In the genomic region with DNA sequence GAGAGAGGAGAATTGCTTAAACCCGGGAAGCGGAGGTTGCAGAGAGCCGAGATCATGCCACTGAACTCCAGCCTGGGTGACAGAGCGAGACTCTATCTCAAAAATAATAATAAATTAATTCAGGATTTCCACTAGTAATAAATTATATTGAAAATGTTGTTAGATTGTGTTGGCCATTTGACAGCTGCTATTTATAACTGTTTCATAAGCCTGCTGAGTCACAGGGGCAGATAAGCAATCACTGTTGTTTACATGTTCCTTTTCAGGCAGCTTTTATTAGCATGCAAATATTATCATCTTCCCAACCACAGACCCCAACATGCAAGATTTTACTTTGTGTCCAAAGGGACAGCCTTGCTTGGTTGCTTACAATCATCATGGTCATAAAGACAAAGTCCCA, we compare ENCODE assay signal across 1 cellular context.
TF ChIP-seq lines count a peak whose summit lies in the region.

No MANE protein-coding gene starts in this region.

TF ChIP-seq in K562, 482 proteins besides CTCF, POLR2A, EP300 and RAD21 (continued from another document):
- TF ChIP-seq, protein P1, sequence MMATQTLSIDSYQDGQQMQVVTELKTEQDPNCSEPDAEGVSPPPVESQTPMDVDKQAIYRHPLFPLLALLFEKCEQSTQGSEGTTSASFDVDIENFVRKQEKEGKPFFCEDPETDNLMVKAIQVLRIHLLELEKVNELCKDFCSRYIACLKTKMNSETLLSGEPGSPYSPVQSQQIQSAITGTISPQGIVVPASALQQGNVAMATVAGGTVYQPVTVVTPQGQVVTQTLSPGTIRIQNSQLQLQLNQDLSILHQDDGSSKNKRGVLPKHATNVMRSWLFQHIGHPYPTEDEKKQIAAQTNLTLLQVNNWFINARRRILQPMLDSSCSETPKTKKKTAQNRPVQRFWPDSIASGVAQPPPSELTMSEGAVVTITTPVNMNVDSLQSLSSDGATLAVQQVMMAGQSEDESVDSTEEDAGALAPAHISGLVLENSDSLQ (IDR thresholded peaks at IDR 0.05) = peak; percentile 78
- no peak for TF ChIP-seq CEBPG (CRISPR knock-in tag; IDR thresholded peaks at IDR 0.05)
- peak in 1 of 2 experiments; percentile 48; a peak in 1 of 4 replicates for TF ChIP-seq CEBPG (tag; conservative IDR thresholded peaks at IDR 0.05 in 1 of 2, IDR thresholded peaks at IDR 0.05 in 1 of 2)
- no peak for TF ChIP-seq ZNF316 (IDR thresholded peaks at IDR 0.05)
- no peak for TF ChIP-seq ZFP30 (CRISPR knock-in tag; IDR thresholded peaks at IDR 0.05; ENCODE audit: borderline replicate concordance)
- TF ChIP-seq FOXK2 (conservative IDR thresholded peaks at IDR 0.05 in 1 of 2, IDR thresholded peaks at IDR 0.05 in 1 of 2; ENCODE audit: low read depth in 2 of 2) = peak; percentile 78 to 84
- TF ChIP-seq NR2C2 (CRISPR knock-in tag; IDR thresholded peaks at IDR 0.05) = no peak
- TF ChIP-seq NR2C2 (tag; IDR thresholded peaks at IDR 0.05) = no peak
- TF ChIP-seq SMARCE1 (IDR thresholded peaks at IDR 0.05) = peak; percentile 77; the same call in 1 of the 2 replicates
- TF ChIP-seq FOXJ3 (CRISPR knock-in tag; IDR thresholded peaks at IDR 0.05) = no peak
- TF ChIP-seq RCOR1 (IDR thresholded peaks at IDR 0.05; ENCODE audit: borderline replicate concordance in 1 of 2, low read depth in 2 of 2, low read length in 2 of 2) = 0 out of 4 replicates have a peak, but pooled peaks of 1 of the 2 experiments have one; percentile 22
- no peak for TF ChIP-seq GATA2 (CRISPR knock-in tag; IDR thresholded peaks at IDR 0.05)
- TF ChIP-seq, protein P2, sequence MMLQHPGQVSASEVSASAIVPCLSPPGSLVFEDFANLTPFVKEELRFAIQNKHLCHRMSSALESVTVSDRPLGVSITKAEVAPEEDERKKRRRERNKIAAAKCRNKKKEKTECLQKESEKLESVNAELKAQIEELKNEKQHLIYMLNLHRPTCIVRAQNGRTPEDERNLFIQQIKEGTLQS (IDR thresholded peaks at IDR 0.05) = peak; percentile 81
- TF ChIP-seq, protein P2 (CRISPR knock-in tag; conservative IDR thresholded peaks at IDR 0.05) = no peak
- peak; percentile 62 for TF ChIP-seq MAFG (tag; conservative IDR thresholded peaks at IDR 0.05)
- no peak for TF ChIP-seq HCFC1 (IDR thresholded peaks at IDR 0.05; ENCODE audit: low read depth, low read length)
- no peak for TF ChIP-seq ZNF75A (CRISPR knock-in tag; IDR thresholded peaks at IDR 0.05)
- TF ChIP-seq TRIM24 (IDR thresholded peaks at IDR 0.05) = peak; percentile 80 to 90
- peak; percentile 60; the same call in 1 of the 2 replicates for TF ChIP-seq MAFK (IDR thresholded peaks at IDR 0.05; ENCODE audit: low read length)
- TF ChIP-seq, protein P3, sequence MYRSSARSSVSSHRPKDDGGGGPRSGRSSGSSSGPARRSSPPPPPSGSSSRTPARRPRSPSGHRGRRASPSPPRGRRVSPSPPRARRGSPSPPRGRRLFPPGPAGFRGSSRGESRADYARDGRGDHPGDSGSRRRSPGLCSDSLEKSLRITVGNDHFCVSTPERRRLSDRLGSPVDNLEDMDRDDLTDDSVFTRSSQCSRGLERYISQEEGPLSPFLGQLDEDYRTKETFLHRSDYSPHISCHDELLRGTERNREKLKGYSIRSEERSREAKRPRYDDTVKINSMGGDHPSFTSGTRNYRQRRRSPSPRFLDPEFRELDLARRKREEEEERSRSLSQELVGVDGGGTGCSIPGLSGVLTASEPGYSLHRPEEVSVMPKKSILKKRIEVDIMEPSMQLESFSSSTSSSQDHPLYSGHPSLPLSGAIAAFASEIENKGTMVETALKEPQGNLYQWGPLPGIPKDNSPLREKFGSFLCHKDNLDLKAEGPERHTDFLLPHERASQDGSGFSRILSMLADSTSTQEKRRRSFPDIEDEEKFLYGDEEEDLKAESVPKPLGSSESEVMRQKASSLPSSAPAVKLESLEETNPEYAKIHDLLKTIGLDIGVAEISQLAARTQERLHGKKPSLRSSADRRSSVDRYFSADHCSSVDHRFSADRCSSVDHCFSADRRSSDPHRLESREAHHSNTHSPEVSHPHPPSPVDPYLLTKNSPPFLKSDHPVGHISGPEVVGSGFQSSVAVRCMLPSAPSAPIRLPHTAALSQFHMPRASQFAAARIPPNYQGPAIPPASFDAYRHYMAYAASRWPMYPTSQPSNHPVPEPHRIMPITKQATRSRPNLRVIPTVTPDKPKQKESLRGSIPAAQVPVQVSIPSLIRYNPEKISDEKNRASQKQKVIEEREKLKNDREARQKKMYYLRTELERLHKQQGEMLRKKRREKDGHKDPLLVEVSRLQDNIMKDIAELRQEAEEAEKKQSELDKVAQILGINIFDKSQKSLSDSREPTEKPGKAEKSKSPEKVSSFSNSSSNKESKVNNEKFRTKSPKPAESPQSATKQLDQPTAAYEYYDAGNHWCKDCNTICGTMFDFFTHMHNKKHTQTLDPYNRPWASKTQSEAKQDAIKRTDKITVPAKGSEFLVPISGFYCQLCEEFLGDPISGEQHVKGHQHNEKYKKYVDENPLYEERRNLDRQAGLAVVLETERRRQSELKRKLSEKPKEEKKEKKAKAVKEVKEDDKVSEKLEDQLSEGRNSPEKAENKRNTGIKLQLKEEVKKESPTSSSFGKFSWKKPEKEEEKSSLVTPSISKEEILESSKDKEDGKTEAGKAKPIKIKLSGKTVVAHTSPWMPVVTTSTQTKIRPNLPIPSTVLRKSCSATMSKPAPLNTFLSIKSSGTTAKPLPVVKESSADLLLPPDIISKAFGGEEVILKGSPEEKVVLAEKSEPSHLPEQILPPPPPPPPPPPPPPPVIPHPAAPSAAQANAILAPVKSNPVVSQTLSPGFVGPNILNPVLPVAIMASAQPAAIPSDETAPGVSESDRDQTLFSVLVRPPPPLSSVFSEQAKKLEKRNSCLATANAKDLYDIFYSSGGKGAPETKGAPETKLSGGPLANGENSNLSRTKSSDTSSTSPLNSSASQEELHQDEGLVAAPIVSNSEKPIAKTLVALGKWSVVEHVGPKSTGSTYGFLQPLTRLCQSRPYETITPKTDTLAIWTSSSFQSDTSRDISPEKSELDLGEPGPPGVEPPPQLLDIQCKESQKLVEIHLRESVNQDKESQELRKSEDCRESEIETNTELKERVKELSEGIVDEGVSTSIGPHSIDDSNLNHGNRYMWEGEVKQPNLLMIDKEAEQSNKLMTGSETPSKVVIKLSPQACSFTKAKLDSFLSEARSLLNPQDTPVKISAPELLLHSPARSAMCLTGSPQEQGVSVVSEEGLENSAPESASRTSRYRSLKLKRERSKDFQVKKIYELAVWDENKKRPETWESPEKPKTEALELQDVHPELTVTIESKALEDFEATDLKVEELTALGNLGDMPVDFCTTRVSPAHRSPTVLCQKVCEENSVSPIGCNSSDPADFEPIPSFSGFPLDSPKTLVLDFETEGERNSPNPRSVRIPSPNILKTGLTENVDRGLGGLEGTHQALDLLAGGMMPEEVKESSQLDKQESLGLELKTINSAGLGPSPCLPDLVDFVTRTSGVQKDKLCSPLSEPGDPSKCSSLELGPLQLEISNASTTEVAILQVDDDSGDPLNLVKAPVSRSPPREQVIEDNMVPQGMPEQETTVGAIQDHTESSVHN (IDR thresholded peaks at IDR 0.05; ENCODE audit: borderline replicate concordance in 1 of 2, low read depth in 1 of 2) = peak in 1 of 2 experiments; percentile 43; a peak in 1 of 4 replicates
- TF ChIP-seq PURB (CRISPR knock-in tag; IDR thresholded peaks at IDR 0.05; ENCODE audit: low read depth) = no peak
- TF ChIP-seq JUND (IDR thresholded peaks at IDR 0.05; ENCODE audit: borderline replicate concordance, low read depth, low read length) = peak; percentile 65; the same call in 1 of the 2 replicates
- TF ChIP-seq JUND (tag; IDR thresholded peaks at IDR 0.05; ENCODE audit: borderline replicate concordance, low read depth, low read length) = peak; percentile 82
- no peak for TF ChIP-seq PML (IDR thresholded peaks at IDR 0.05; ENCODE audit: low read length)
- TF ChIP-seq PPARD (CRISPR knock-in tag; IDR thresholded peaks at IDR 0.05) = no peak
- TF ChIP-seq ARID1B (IDR thresholded peaks at IDR 0.05) = peak; percentile 69
- no peak for TF ChIP-seq SMC3 (conservative IDR thresholded peaks at IDR 0.05; ENCODE audit: insufficient read depth, low read depth, low read length)
- TF ChIP-seq, protein P4, sequence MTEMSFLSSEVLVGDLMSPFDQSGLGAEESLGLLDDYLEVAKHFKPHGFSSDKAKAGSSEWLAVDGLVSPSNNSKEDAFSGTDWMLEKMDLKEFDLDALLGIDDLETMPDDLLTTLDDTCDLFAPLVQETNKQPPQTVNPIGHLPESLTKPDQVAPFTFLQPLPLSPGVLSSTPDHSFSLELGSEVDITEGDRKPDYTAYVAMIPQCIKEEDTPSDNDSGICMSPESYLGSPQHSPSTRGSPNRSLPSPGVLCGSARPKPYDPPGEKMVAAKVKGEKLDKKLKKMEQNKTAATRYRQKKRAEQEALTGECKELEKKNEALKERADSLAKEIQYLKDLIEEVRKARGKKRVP (CRISPR knock-in tag; IDR thresholded peaks at IDR 0.05) = no peak
- peak; percentile 61; the same call in 1 of the 2 replicates for TF ChIP-seq MAFF (IDR thresholded peaks at IDR 0.05; ENCODE audit: low read length)
- no peak for TF ChIP-seq ZNF24 (IDR thresholded peaks at IDR 0.05)
- TF ChIP-seq FOXM1 (IDR thresholded peaks at IDR 0.05; ENCODE audit: low read depth) = no peak
- no peak for TF ChIP-seq FOXM1 (CRISPR knock-in tag; IDR thresholded peaks at IDR 0.05; ENCODE audit: low read depth)
- TF ChIP-seq, protein P5, sequence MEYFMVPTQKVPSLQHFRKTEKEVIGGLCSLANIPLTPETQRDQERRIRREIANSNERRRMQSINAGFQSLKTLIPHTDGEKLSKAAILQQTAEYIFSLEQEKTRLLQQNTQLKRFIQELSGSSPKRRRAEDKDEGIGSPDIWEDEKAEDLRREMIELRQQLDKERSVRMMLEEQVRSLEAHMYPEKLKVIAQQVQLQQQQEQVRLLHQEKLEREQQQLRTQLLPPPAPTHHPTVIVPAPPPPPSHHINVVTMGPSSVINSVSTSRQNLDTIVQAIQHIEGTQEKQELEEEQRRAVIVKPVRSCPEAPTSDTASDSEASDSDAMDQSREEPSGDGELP (CRISPR knock-in tag; IDR thresholded peaks at IDR 0.05; ENCODE audit: borderline replicate concordance) = no peak
- TF ChIP-seq, protein P6, sequence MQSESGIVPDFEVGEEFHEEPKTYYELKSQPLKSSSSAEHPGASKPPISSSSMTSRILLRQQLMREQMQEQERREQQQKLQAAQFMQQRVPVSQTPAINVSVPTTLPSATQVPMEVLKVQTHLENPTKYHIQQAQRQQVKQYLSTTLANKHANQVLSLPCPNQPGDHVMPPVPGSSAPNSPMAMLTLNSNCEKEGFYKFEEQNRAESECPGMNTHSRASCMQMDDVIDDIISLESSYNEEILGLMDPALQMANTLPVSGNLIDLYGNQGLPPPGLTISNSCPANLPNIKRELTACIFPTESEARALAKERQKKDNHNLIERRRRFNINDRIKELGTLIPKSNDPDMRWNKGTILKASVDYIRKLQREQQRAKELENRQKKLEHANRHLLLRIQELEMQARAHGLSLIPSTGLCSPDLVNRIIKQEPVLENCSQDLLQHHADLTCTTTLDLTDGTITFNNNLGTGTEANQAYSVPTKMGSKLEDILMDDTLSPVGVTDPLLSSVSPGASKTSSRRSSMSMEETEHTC (IDR thresholded peaks at IDR 0.05) = no peak
- no peak for TF ChIP-seq CHD2 (IDR thresholded peaks at IDR 0.05; ENCODE audit: low read depth, low read length)
- TF ChIP-seq RBFOX2 (IDR thresholded peaks at IDR 0.05; ENCODE audit: low read depth, low read length) = no peak
- TF ChIP-seq MEF2D (tag; conservative IDR thresholded peaks at IDR 0.05; ENCODE audit: low read depth) = peak; percentile 96
- TF ChIP-seq JUN (IDR thresholded peaks at IDR 0.05; ENCODE audit: borderline replicate concordance, low read depth, low read length) = peak; percentile 63; the same call in 1 of the 2 replicates
- TF ChIP-seq JUN (CRISPR knock-in tag; IDR thresholded peaks at IDR 0.05; ENCODE audit: borderline replicate concordance) = no peak
- no peak for TF ChIP-seq GATAD2A (IDR thresholded peaks at IDR 0.05)
- TF ChIP-seq MEF2A (IDR thresholded peaks at IDR 0.05; ENCODE audit: control insufficient read depth, low read depth, low read length) = peak; percentile 71
- no peak for TF ChIP-seq FUS (optimal IDR thresholded peaks at IDR 0.05; ENCODE audit: low read depth, low read length)
- TF ChIP-seq SOX6 (IDR thresholded peaks at IDR 0.05) = peak; percentile 56; the same call in 1 of the 2 replicates
- TF ChIP-seq MEIS2 (IDR thresholded peaks at IDR 0.05; ENCODE audit: partially characterized antibody) = peak; percentile 88
- peak; percentile 88 for TF ChIP-seq NFE2 (IDR thresholded peaks at IDR 0.05; ENCODE audit: low read depth)
- TF ChIP-seq, protein P7, sequence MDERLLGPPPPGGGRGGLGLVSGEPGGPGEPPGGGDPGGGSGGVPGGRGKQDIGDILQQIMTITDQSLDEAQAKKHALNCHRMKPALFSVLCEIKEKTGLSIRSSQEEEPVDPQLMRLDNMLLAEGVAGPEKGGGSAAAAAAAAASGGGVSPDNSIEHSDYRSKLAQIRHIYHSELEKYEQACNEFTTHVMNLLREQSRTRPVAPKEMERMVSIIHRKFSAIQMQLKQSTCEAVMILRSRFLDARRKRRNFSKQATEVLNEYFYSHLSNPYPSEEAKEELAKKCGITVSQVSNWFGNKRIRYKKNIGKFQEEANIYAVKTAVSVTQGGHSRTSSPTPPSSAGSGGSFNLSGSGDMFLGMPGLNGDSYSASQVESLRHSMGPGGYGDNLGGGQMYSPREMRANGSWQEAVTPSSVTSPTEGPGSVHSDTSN (CRISPR knock-in tag; IDR thresholded peaks at IDR 0.05; ENCODE audit: low read depth) = no peak
- TF ChIP-seq, protein P7 (tag; conservative IDR thresholded peaks at IDR 0.05; ENCODE audit: low read depth) = peak; percentile 65
- TF ChIP-seq, protein P8, sequence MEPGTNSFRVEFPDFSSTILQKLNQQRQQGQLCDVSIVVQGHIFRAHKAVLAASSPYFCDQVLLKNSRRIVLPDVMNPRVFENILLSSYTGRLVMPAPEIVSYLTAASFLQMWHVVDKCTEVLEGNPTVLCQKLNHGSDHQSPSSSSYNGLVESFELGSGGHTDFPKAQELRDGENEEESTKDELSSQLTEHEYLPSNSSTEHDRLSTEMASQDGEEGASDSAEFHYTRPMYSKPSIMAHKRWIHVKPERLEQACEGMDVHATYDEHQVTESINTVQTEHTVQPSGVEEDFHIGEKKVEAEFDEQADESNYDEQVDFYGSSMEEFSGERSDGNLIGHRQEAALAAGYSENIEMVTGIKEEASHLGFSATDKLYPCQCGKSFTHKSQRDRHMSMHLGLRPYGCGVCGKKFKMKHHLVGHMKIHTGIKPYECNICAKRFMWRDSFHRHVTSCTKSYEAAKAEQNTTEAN (CRISPR knock-in tag; IDR thresholded peaks at IDR 0.05) = no peak
- peak; percentile 92 for TF ChIP-seq FOXJ2 (tag; IDR thresholded peaks at IDR 0.05)
- peak; percentile 49 for TF ChIP-seq CEBPB (tag; IDR thresholded peaks at IDR 0.05)
- TF ChIP-seq SMARCA4 (IDR thresholded peaks at IDR 0.05) = peak; percentile 61; the same call in 1 of the 2 replicates
- peak; percentile 95 for TF ChIP-seq FOSL1 (tag; conservative IDR thresholded peaks at IDR 0.05)
